Comparison of ENCODE assay signal across 8 cellular contexts in the genomic region with DNA sequence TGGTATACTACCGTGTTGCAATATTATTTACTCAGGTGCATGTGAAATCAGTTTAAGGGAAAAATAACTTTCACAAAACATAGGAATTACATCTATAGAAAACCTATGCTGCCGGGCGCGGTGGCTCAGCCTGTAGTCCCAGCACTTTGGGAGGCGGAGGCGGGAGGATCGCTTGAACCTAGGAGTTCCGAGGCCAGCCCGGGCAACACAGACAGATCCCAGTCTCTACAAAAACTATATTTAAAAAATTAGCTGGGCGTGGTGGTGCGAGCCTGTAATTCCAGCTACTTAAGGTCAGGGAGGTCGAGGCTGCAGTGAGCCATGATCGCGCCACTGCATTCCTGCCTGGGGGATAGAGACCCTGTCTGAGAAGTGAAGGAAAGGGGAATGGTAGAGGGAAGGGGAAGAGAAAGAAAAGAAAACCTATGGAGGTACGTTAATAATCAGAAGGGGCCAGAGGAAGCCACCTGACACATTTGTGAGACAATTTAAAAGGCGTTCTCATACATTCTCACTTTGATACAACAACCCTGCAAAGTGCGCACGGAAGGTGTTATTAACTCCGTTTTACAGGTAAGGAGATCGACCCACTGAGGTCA. TPM values are rescaled to one million over a fixed set of nuclear protein-coding genes. Genes with fewer than 3 reads are reported as not detected.
DNase-seq lines count a peak whose midpoint lies in the region; ATAC-seq and TF ChIP-seq lines count a peak whose summit lies in the region.

No MANE protein-coding gene starts in this region.

- H3K27ac ChIP-seq in breast epithelium: peak overlapping the region; percentile 83 to 90
- peak overlapping the region; percentile 93 for H3K27ac ChIP-seq in lower lobe of right lung
- peak overlapping the region; percentile 86 for H3K27ac ChIP-seq in upper lobe of right lung

- H3K9me3 Mint-ChIP-seq in activated T-cell treated with anti-CD3 and anti-CD28 coated beads, Interleukin-2, amount 50 U/mL, for 72 hours: peaks cover 0 to 3% of the 10 kb centered on the region in 2 donors

- peak overlapping the region; percentile 85 for H3K27ac Mint-ChIP-seq in activated T-cell treated with anti-CD3 and anti-CD28 coated beads, Interleukin-2, amount 50 U/mL, for 72 hours

- intact Hi-C loops in breast epithelium (cut with DNase I; ENCODE audit: low total_unique reads) (no loop called here), lower lobe of right lung (cut with DNase I) (no loop called here), upper lobe of right lung (cut with DNase I) (no loop called here)

- peaks cover 2% of the 10 kb centered on the region in 2 donors for H3K36me3 Mint-ChIP-seq in activated T-cell treated with anti-CD3 and anti-CD28 coated beads, Interleukin-2, amount 50 U/mL, for 72 hours (ENCODE audit: insufficient read depth in 2 of 2)

- peaks cover 21% of the 10 kb centered on the region for H3K4me1 Mint-ChIP-seq in activated T-cell treated with anti-CD3 and anti-CD28 coated beads, Interleukin-2, amount 50 U/mL, for 72 hours (ENCODE audit: low read depth)

- H3K27me3 Mint-ChIP-seq in activated T-cell treated with anti-CD3 and anti-CD28 coated beads, Interleukin-2, amount 50 U/mL, for 72 hours (ENCODE audit: low read depth): peaks cover 6% of the 10 kb centered on the region

- no peak for ATAC-seq in activated T-cell treated with anti-CD3 and anti-CD28 coated beads, Interleukin-2, amount 50 U/mL, for 72 hours (replicated peaks in 1 of 2)
- ATAC-seq in lower lobe of right lung: peak; percentile 6 to 22
- no peak for ATAC-seq in upper lobe of right lung
- no peak for ATAC-seq in HG02885 (IDR thresholded peaks at IDR 0.05; ENCODE audit: poor library complexity, unreplicated experiment)
- ATAC-seq in GM18517 (IDR thresholded peaks at IDR 0.05; ENCODE audit: unreplicated experiment): no peak
- no peak for ATAC-seq in HG02623 (IDR thresholded peaks at IDR 0.05; ENCODE audit: unreplicated experiment)

- TF ChIP-seq POLR2A in breast epithelium (IDR thresholded peaks at IDR 0.05): no peak

- TF ChIP-seq CTCF in breast epithelium (IDR thresholded peaks at IDR 0.05) (no peak), lower lobe of right lung (IDR thresholded peaks at IDR 0.05) (no peak), upper lobe of right lung (IDR thresholded peaks at IDR 0.05) (no peak)

- H3K4me3 ChIP-seq in breast epithelium (peak overlapping the region; percentile 89 to 92 (median 90)), lower lobe of right lung (peak overlapping the region; percentile 81), upper lobe of right lung (peak overlapping the region; percentile 76)

- no peaks in the 10 kb centered on the region for H3K36me3 ChIP-seq in breast epithelium
- peaks cover 25% of the 10 kb centered on the region for H3K36me3 ChIP-seq in lower lobe of right lung
- peaks cover 14% of the 10 kb centered on the region for H3K36me3 ChIP-seq in upper lobe of right lung

- DNase-seq in activated T-cell treated with anti-CD3 and anti-CD28 coated beads, Interleukin-2, amount 50 U/mL, for 72 hours: no peak
- DNase-seq in activated T-cell treated with anti-CD3 and anti-CD28 coated beads for 4 hours (no peak), breast epithelium (ENCODE audit: low spot score in 2 of 2) (no peak), lower lobe of right lung (peak; percentile 52), upper lobe of right lung (peak; percentile 68)

- H3K9me3 ChIP-seq in breast epithelium (no peaks in the 10 kb centered on the region), lower lobe of right lung (no peaks in the 10 kb centered on the region), upper lobe of right lung (no peaks in the 10 kb centered on the region)

- H3K4me3 Mint-ChIP-seq in activated T-cell treated with anti-CD3 and anti-CD28 coated beads, Interleukin-2, amount 50 U/mL, for 72 hours: peak overlapping the region; percentile 93 to 94

- H3K27me3 ChIP-seq in breast epithelium: no peaks in the 10 kb centered on the region
- H3K27me3 ChIP-seq in lower lobe of right lung (ENCODE audit: low read depth): no peaks in the 10 kb centered on the region
- H3K27me3 ChIP-seq in upper lobe of right lung: no peaks in the 10 kb centered on the region

- H3K4me1 ChIP-seq in breast epithelium (no peaks in the 10 kb centered on the region), lower lobe of right lung (peaks cover 24% of the 10 kb centered on the region), upper lobe of right lung (peaks cover 13% of the 10 kb centered on the region)

RNA-seq across cellular contexts. Expression of a gene that starts 0.5 kb away (rescaled TPM):
- 10 to 100 TPM; 17.1 to 19.2 TPM for total RNA-seq in activated T-cell treated with anti-CD3 and anti-CD28 coated beads, Interleukin-2, amount 50 U/mL, for 72 hours
- total RNA-seq in breast epithelium (10 to 100 TPM; 43.2 to 61.6 (median 59.4) TPM), lower lobe of right lung (26.2 TPM), upper lobe of right lung (28.1 TPM)

RNA-seq across cellular contexts. Expression of a gene that starts 27.1 kb away (rescaled TPM):
- 10 to 100 TPM; 33.1 to 37.5 TPM for total RNA-seq in activated T-cell treated with anti-CD3 and anti-CD28 coated beads, Interleukin-2, amount 50 U/mL, for 72 hours
- total RNA-seq in breast epithelium (10 to 100 TPM; 33.0 to 52.5 (median 48.5) TPM), lower lobe of right lung (32.5 TPM), upper lobe of right lung (37.9 TPM)

RNA-seq across cellular contexts. Expression of a gene that starts 52.3 kb away (rescaled TPM):
- total RNA-seq in activated T-cell treated with anti-CD3 and anti-CD28 coated beads, Interleukin-2, amount 50 U/mL, for 72 hours: 10 to 100 TPM; 90.9 to 97.6 TPM
- 100 to 1,000 TPM in 2 of 3 donors, 10 to 100 TPM in 1; 90.1 to 179 (median 106) TPM for total RNA-seq in breast epithelium
- total RNA-seq in lower lobe of right lung: 71.0 TPM
- 57.9 TPM for total RNA-seq in upper lobe of right lung

Comparison
In these comparisons a context has a peak if more than half of its experiments do, and no peak if none do; other contexts are left out.
1. ATAC-seq: peak in lower lobe of right lung (2 of 2); none in activated T-cell treated with anti-CD3 and anti-CD28 coated beads, Interleukin-2, amount 50 U/mL, for 72 hours (0 of 2), upper lobe of right lung (single experiment), HG02885 (single experiment), GM18517 (single experiment) and HG02623 (single experiment).
2. DNase-seq: peak in lower lobe of right lung (single experiment) and upper lobe of right lung (single experiment); none in activated T-cell treated with anti-CD3 and anti-CD28 coated beads, Interleukin-2, amount 50 U/mL, for 72 hours (0 of 2), activated T-cell treated with anti-CD3 and anti-CD28 coated beads for 4 hours (single experiment) and breast epithelium (0 of 2).
3. Peak in every context shown above with its lines, with median percentiles within 50 percentile points of each other: H3K27ac ChIP-seq and H3K4me3 ChIP-seq.